In the genomic region with DNA sequence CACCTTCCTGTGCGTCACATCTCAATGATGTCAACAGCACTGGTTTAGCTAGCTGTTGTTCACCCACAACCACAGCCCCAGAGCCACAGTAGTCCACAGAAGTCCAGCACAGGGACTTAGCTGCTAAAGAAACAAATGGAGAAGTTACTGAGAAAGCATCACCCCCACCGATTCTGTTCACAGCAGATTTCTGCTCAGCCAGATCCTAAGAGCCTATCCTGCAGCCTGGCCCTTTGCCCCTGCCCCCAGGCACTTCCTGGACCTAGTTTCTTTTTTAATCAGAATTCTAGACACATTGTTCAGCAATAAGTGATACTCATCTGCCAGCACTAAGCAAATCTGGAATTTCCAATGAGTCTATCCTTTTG, we compare ENCODE assay signal across 8 cellular contexts. TPM values are rescaled to one million over a fixed set of nuclear protein-coding genes. Genes with fewer than 3 reads are reported as not detected.
A peak's percentile ranks its signal among the peaks of the same experiment; 100 is the strongest.
DNase-seq lines count a peak whose midpoint lies in the region; ATAC-seq, FAIRE-seq and TF ChIP-seq lines count a peak whose summit lies in the region.

No MANE protein-coding gene starts in this region.

- POLR2A ChIA-PET in CD8-positive, alpha-beta memory T cell (lab: Charles Lee): interaction anchor here (1.0 to 1.8 kb wide), 3 partner anchors 16 to 23 kb away, joined by 4 to 7 read pairs (median 5); no protein-coding TSS in a partner anchor
- POLR2A ChIA-PET in OCI-LY7 (lab: Charles Lee): interaction anchor here (0.6 to 3.2 kb wide), 10 partner anchors 8 to 755 kb away, joined by 3 to 15 read pairs (median 3); no protein-coding TSS in a partner anchor

- H3K9me2 ChIP-seq in OCI-LY7 (ENCODE audit: insufficient read depth, low read length): no peaks in the 10 kb centered on the region

- CTCF ChIA-PET in CD8-positive, alpha-beta memory T cell (lab: Charles Lee): interaction anchor here (0.8 to 3.7 kb wide), 8 partner anchors 8 to 130 kb away, joined by 3 to 21 read pairs (median 4); partner anchors contain the start of genes B4GALT1 and NFX1
- CTCF ChIA-PET in OCI-LY7 (lab: Charles Lee; ENCODE audit: unreplicated experiment): no interaction called here
- CTCF ChIA-PET in activated naive CD4-positive, alpha-beta T cell treated with anti-CD3 and anti-CD28 coated beads for 36 hours (lab: Charles Lee): interaction anchor here (1.1 to 2.1 kb wide), 5 partner anchors 8 to 67 kb away, joined by 3 to 10 read pairs (median 4); no protein-coding TSS in a partner anchor

- H4K20me1 ChIP-seq in OCI-LY7 (ENCODE audit: insufficient read depth, low read length): peaks cover 14% of the 10 kb centered on the region; the same call in 1 of the 2 replicates

- H3K27ac Mint-ChIP-seq in CD8-positive, alpha-beta memory T cell: peak overlapping the region; percentile 91 to 99 (median 98)
- peak overlapping the region; percentile 97 for H3K27ac Mint-ChIP-seq in activated naive CD4-positive, alpha-beta T cell treated with anti-CD3 and anti-CD28 coated beads for 36 hours

- DNase-seq in CD8-positive, alpha-beta memory T cell: peak; percentile 46 to 81 (median 78)
- peak; percentile 69 for DNase-seq in H4 (ENCODE audit: low spot score)
- peak; percentile 50 for DNase-seq in OCI-LY7 (ENCODE audit: low spot score)
- DNase-seq in activated naive CD4-positive, alpha-beta T cell treated with anti-CD3 and anti-CD28 coated beads for 36 hours: peak; percentile 87
- peak; percentile 77 for DNase-seq in Right ventricle myocardium superior
- DNase-seq in skeletal muscle cell (ENCODE audit: low read depth): peak; percentile 47
- no peak for DNase-seq in D721Med (ENCODE audit: insufficient read length, low spot score)
- no peak for DNase-seq in 8988T

- peak; percentile 4 for ATAC-seq in Right ventricle myocardium superior (ENCODE audit: poor library complexity)

- H3K4me3 ChIP-seq in CD8-positive, alpha-beta memory T cell (ENCODE audit: low read length): peak overlapping the region; percentile 16
- H3K4me3 ChIP-seq in OCI-LY7 (ENCODE audit: low read depth, low read length, poor library complexity, severe bottlenecking): peak overlapping the region; percentile 58
- no peak overlapping the region for H3K4me3 ChIP-seq in skeletal muscle cell (ENCODE audit: low read depth, low read length)

- no peak for FAIRE-seq in D721Med (lab: Jason Lieb, UNC)

- peak overlapping the region; percentile 63 to 99 (median 88) for H3K4me3 Mint-ChIP-seq in CD8-positive, alpha-beta memory T cell
- peak overlapping the region; percentile 64 for H3K4me3 Mint-ChIP-seq in activated naive CD4-positive, alpha-beta T cell treated with anti-CD3 and anti-CD28 coated beads for 36 hours

- H3K4me1 ChIP-seq in CD8-positive, alpha-beta memory T cell (ENCODE audit: insufficient read depth, low read length): peaks cover 90% of the 10 kb centered on the region
- H3K4me1 ChIP-seq in OCI-LY7 (ENCODE audit: insufficient read depth, low read length, poor library complexity, severe bottlenecking): peaks cover 83% of the 10 kb centered on the region

- H3K4me1 Mint-ChIP-seq in CD8-positive, alpha-beta memory T cell: peaks cover 88 to 98% (median 97%) of the 10 kb centered on the region in 3 donors
- H3K4me1 Mint-ChIP-seq in activated naive CD4-positive, alpha-beta T cell treated with anti-CD3 and anti-CD28 coated beads for 36 hours (ENCODE audit: low read depth): peaks cover 92% of the 10 kb centered on the region

- no peaks in the 10 kb centered on the region for H3K9me3 Mint-ChIP-seq in CD8-positive, alpha-beta memory T cell
- no peaks in the 10 kb centered on the region for H3K9me3 Mint-ChIP-seq in activated naive CD4-positive, alpha-beta T cell treated with anti-CD3 and anti-CD28 coated beads for 36 hours

- intact Hi-C loops in OCI-LY7 (cut with micrococcal nuclease; ENCODE audit: unreplicated experiment): loop anchor here (1.0 to 10.0 kb wide), 2 partner anchors 8 to 135 kb away; partner anchors contain the start of genes B4GALT1 and NFX1
- intact Hi-C loops in activated naive CD4-positive, alpha-beta T cell treated with anti-CD3 and anti-CD28 coated beads for 36 hours (cut with micrococcal nuclease): loop anchor here (1.0 to 10.0 kb wide), 11 partner anchors 8 to 885 kb away; partner anchors contain the start of genes B4GALT1, DNAJA1, NFX1 and SMIM27
- intact Hi-C loops in Right ventricle myocardium superior (cut with DNase I): loop anchor here (10.0 kb wide), 1 partner anchor 55 kb away; no protein-coding TSS in a partner anchor

- peak overlapping the region; percentile 86 for H3K27ac ChIP-seq in CD8-positive, alpha-beta memory T cell (ENCODE audit: low read depth, low read length)
- peak overlapping the region; percentile 86 for H3K27ac ChIP-seq in OCI-LY7 (ENCODE audit: low read depth, low read length, poor library complexity, severe bottlenecking)

- no TSS peak for BruUV-seq in OCI-LY7 (replicated peaks; lab: Mats Ljungman, UMichigan)

- H3K36me3 Mint-ChIP-seq in CD8-positive, alpha-beta memory T cell: peaks cover 0 to 6% (median 0%) of the 10 kb centered on the region in 3 donors
- peaks cover 2% of the 10 kb centered on the region for H3K36me3 Mint-ChIP-seq in activated naive CD4-positive, alpha-beta T cell treated with anti-CD3 and anti-CD28 coated beads for 36 hours (ENCODE audit: low read depth)

- H3K4me2 ChIP-seq in OCI-LY7 (ENCODE audit: low read length): peak overlapping the region; percentile 97

- no peaks in the 10 kb centered on the region for H3K27me3 Mint-ChIP-seq in CD8-positive, alpha-beta memory T cell
- no peaks in the 10 kb centered on the region for H3K27me3 Mint-ChIP-seq in activated naive CD4-positive, alpha-beta T cell treated with anti-CD3 and anti-CD28 coated beads for 36 hours (ENCODE audit: low read depth)

- no peak overlapping the region; the same call in 1 of the 2 replicates for H2AFZ ChIP-seq in OCI-LY7 (ENCODE audit: low read length)

- no peaks in the 10 kb centered on the region for H3K27me3 ChIP-seq in CD8-positive, alpha-beta memory T cell (ENCODE audit: insufficient read depth, low read length, poor library complexity, severe bottlenecking)

- no peaks in the 10 kb centered on the region for H3K9me3 ChIP-seq in CD8-positive, alpha-beta memory T cell (ENCODE audit: low read length)
- no peaks in the 10 kb centered on the region for H3K9me3 ChIP-seq in OCI-LY7 (ENCODE audit: low read length)

- H3K36me3 ChIP-seq in CD8-positive, alpha-beta memory T cell (ENCODE audit: insufficient read depth, low read length): no peaks in the 10 kb centered on the region
- H3K36me3 ChIP-seq in OCI-LY7 (ENCODE audit: insufficient read depth, low read length): no peaks in the 10 kb centered on the region

- TF ChIP-seq CTCF in OCI-LY7 (conservative IDR thresholded peaks at IDR 0.05; ENCODE audit: low read length) (no peak), D721Med (IDR thresholded peaks at IDR 0.05; ENCODE audit: insufficient read depth, missing control alignments) (no peak)

- peaks cover 98% of the 10 kb centered on the region for H3K79me2 ChIP-seq in OCI-LY7 (ENCODE audit: insufficient read depth, low read depth, low read length)

RNA-seq across cellular contexts. Expression of gene B4GALT1, which starts 7.4 kb away (rescaled TPM):
- 10 to 100 TPM; 38.0 to 38.3 TPM for total RNA-seq in CD8-positive, alpha-beta memory T cell
- 41.6 TPM for polyA plus RNA-seq in CD8-positive, alpha-beta memory T cell
- 33.5 and 34.5 TPM in 2 replicates for total RNA-seq in H4 (2014; rRNA removed; shearing (Covaris generic))
- total RNA-seq in OCI-LY7 (2014; rRNA removed; shearing (Covaris generic)): 8.1 and 12.8 TPM in 2 replicates
- total RNA-seq in OCI-LY7 (2022): 38.7 and 43.7 TPM in 2 replicates
- 10 to 100 TPM; 42.8 to 44.1 TPM for total RNA-seq in activated naive CD4-positive, alpha-beta T cell treated with anti-CD3 and anti-CD28 coated beads for 36 hours
- 41.0 TPM for total RNA-seq in Right ventricle myocardium superior

Comparison
In these comparisons a context has a peak if more than half of its experiments do, and no peak if none do; other contexts are left out.
1. DNase-seq: peak in CD8-positive, alpha-beta memory T cell (5 of 5), H4 (single experiment), OCI-LY7 (single experiment), activated naive CD4-positive, alpha-beta T cell treated with anti-CD3 and anti-CD28 coated beads for 36 hours (single experiment), Right ventricle myocardium superior (single experiment) and skeletal muscle cell (single experiment); none in D721Med (single experiment) and 8988T (single experiment).